16 cellular contexts compared by ENCODE assay signal in genomic region chr4:123631699-123632098, GRCh38.
A peak's percentile ranks its signal among the peaks of the same experiment; 100 is the strongest.
DNase-seq lines count a peak whose midpoint lies in the region; ATAC-seq, FAIRE-seq and TF ChIP-seq lines count a peak whose summit lies in the region.
"Had no signal": no experiment of that assay in that cellular context is flagged by ENCODE, and none has a peak within 500 bp of the region (broad histone marks: within the 10 kb centered on the region; RNA-seq: fewer than 3 reads in every experiment).

No MANE protein-coding gene starts in this region.

- no peaks in the 10 kb centered on the region for H3K27me3 ChIP-seq in GM12878 (replicated peaks in 1 of 2; ENCODE audit: control insufficient read depth in 2 of 2, insufficient read depth in 2 of 2, low read length in 1 of 2)
- H3K27me3 ChIP-seq: colonic mucosa, upper lobe of right lung had no signal

- no peaks in the 10 kb centered on the region for H3K4me1 ChIP-seq in GM12878 (ENCODE audit: control insufficient read depth, insufficient read depth, low read length)
- peaks cover 14% of the 10 kb centered on the region for H3K4me1 ChIP-seq in mesodermal cell (ENCODE audit: control insufficient read depth, insufficient read depth, low read length, poor library complexity, severe bottlenecking)
- H3K4me1 ChIP-seq: colonic mucosa, upper lobe of right lung had no signal

- H3K36me3 ChIP-seq in GM12878 (ENCODE audit: control insufficient read depth in 2 of 2, insufficient read depth in 2 of 2, low read length in 1 of 2) (no peaks in the 10 kb centered on the region), mesodermal cell (ENCODE audit: control insufficient read depth, insufficient read depth, low read length) (no peaks in the 10 kb centered on the region)
- H3K36me3 ChIP-seq: colonic mucosa, upper lobe of right lung had no signal

- no peak for TF ChIP-seq EP300 in GM12878 (IDR thresholded peaks at IDR 0.05; ENCODE audit: borderline replicate concordance in 1 of 2, control insufficient read depth in 1 of 2, low read depth in 2 of 2, low read length in 2 of 2)

- no peaks in the 10 kb centered on the region for H3K79me2 ChIP-seq in GM12878 (ENCODE audit: control insufficient read depth, insufficient read depth, low read length)

- RAD21 ChIA-PET in GM12878 (lab: Charles Lee; ENCODE audit: unreplicated experiment), result no interaction called here

- peaks cover 15% of the 10 kb centered on the region for H3K4me1 Mint-ChIP-seq in HFFc6 (ENCODE audit: low read depth)
- H3K4me1 Mint-ChIP-seq: activated naive CD4-positive, alpha-beta T cell treated with anti-CD3 and anti-CD28 coated beads, Interleukin-2, amount 50 U/mL, for 24 hours had no signal

- H3K27ac Mint-ChIP-seq in HFFc6, result peak overlapping the region; percentile 18; the same call in 1 of the 2 replicates
- H3K27ac Mint-ChIP-seq: activated naive CD4-positive, alpha-beta T cell treated with anti-CD3 and anti-CD28 coated beads, Interleukin-2, amount 50 U/mL, for 24 hours had no signal

- H3K4me3 ChIP-seq in GM12878 (no peak overlapping the region), mesodermal cell (ENCODE audit: extremely low read depth, insufficient read depth, low read length, poor library complexity, severe bottlenecking) (no peak overlapping the region)
- H3K4me3 ChIP-seq: colonic mucosa, upper lobe of right lung had no signal

- no peak for TF ChIP-seq CTCF in HFFc6 (IDR thresholded peaks at IDR 0.05)
- TF ChIP-seq CTCF in GM12878 (IDR thresholded peaks at IDR 0.05 in 2 of 3, conservative IDR thresholded peaks at IDR 0.05 in 1 of 3; ENCODE audit: control insufficient read depth in 2 of 3, extremely low read depth in 1 of 3, insufficient read depth in 1 of 3, low read depth in 3 of 3, low read length in 3 of 3), result no peak

- WGBS in GM12878 (ENCODE audit: insufficient coverage, insufficient replicate concordance, low lambda C conversion rate, missing lambda C conversion rate), result 37% methylated on average over 2 of the region's 2 CpGs
- 70% methylated on average over 1 of the region's 2 CpGs; no CpG with 5 or more reads in 1 of the 2 experiments for WGBS in mesodermal cell (ENCODE audit: insufficient coverage in 2 of 2), 2 experiments

- H3K9me3 ChIP-seq in GM12878 (replicated peaks; ENCODE audit: control insufficient read depth, insufficient read depth, low read length) (no peaks in the 10 kb centered on the region; the same call in 2 of the 3 replicates), mesodermal cell (ENCODE audit: control insufficient read depth, low read length) (no peaks in the 10 kb centered on the region)
- H3K9me3 ChIP-seq: colonic mucosa, upper lobe of right lung had no signal

- SMC1A ChIA-PET in GM12878 (lab: Charles Lee; ENCODE audit: uncharacterized antibody, unreplicated experiment), result no interaction called here

- in situ Hi-C loops in GM12878 (cut with MboI), result no loop called here

- no peak for TF ChIP-seq POLR2A in GM12878 (IDR thresholded peaks at IDR 0.05; ENCODE audit: low read depth, low read length)

- H3K4me3 Mint-ChIP-seq in HFFc6, result no peak overlapping the region
- H3K4me3 Mint-ChIP-seq: activated naive CD4-positive, alpha-beta T cell treated with anti-CD3 and anti-CD28 coated beads, Interleukin-2, amount 50 U/mL, for 24 hours had no signal

- FAIRE-seq in GM12878 (lab: Jason Lieb, UNC), result no peak
- FAIRE-seq: frontal cortex had no signal

- H3K9me3 Mint-ChIP-seq in HFFc6, result peaks cover 20% of the 10 kb centered on the region

- H2AFZ ChIP-seq in GM12878 (ENCODE audit: control insufficient read depth, low read depth, low read length), result no peak overlapping the region

- CTCF ChIA-PET in GM12878 (lab: Yijun Ruan, JAX), result no interaction called here

- no peak for TF ChIP-seq RAD21 in GM12878 (IDR thresholded peaks at IDR 0.05; ENCODE audit: insufficient read depth, low read depth, low read length)

- DNase-seq in A172 (ENCODE audit: low spot score) (peak; percentile 5), HFFc6 (peak; percentile 22), GM12878 (ENCODE audit: low read depth, low spot score) (no peak), activated T-cell treated with anti-CD3 and anti-CD28 coated beads for 4 hours (no peak)
- DNase-seq: colonic mucosa, DMS153, left colon, SHP77, upper lobe of right lung had no signal

- H3K9ac ChIP-seq in GM12878 (ENCODE audit: control insufficient read depth, insufficient read depth, low read length), result no peak overlapping the region

- peak; percentile 47 for ATAC-seq in GM12878
- ATAC-seq in GM21381 (IDR thresholded peaks at IDR 0.05; ENCODE audit: unreplicated experiment), result no peak
- no peak for ATAC-seq in HG02678 (IDR thresholded peaks at IDR 0.05; ENCODE audit: unreplicated experiment)
- no peak for ATAC-seq in GM19023 (IDR thresholded peaks at IDR 0.05; ENCODE audit: unreplicated experiment)
- ATAC-seq: left colon, upper lobe of right lung had no signal

- no peaks in the 10 kb centered on the region for H4K20me1 ChIP-seq in GM12878 (ENCODE audit: control insufficient read depth, insufficient read depth)

- no peak overlapping the region for H3K27ac ChIP-seq in GM12878 (ENCODE audit: control insufficient read depth, insufficient read depth)
- H3K27ac ChIP-seq in mesodermal cell (ENCODE audit: low read depth, low read length, severe bottlenecking), result peak overlapping the region; percentile 29
- H3K27ac ChIP-seq: colonic mucosa, HL-60, upper lobe of right lung had no signal

- POLR2A ChIA-PET in GM12878 (lab: Charles Lee), result no interaction called here

- H3K4me2 ChIP-seq in GM12878 (ENCODE audit: control insufficient read depth, insufficient read depth), result no peak overlapping the region

- intact Hi-C loops in GM12878 (cut with micrococcal nuclease; ENCODE audit: unreplicated experiment), result no loop called here

- BruUV-seq in GM12878 (replicated peaks; lab: Mats Ljungman, UMichigan), result no TSS peak

- H3K36me3 Mint-ChIP-seq in HFFc6 (ENCODE audit: low read depth), result peaks cover 17% of the 10 kb centered on the region
- H3K36me3 Mint-ChIP-seq: activated naive CD4-positive, alpha-beta T cell treated with anti-CD3 and anti-CD28 coated beads, Interleukin-2, amount 50 U/mL, for 24 hours had no signal

- H3K27me3 Mint-ChIP-seq in HFFc6 (ENCODE audit: insufficient read depth), result no peaks in the 10 kb centered on the region
- H3K27me3 Mint-ChIP-seq: activated naive CD4-positive, alpha-beta T cell treated with anti-CD3 and anti-CD28 coated beads, Interleukin-2, amount 50 U/mL, for 24 hours had no signal

TF ChIP-seq in GM12878, 131 proteins besides CTCF, POLR2A, EP300 and RAD21:
- TF ChIP-seq BRCA1 (IDR thresholded peaks at IDR 0.05; ENCODE audit: low read depth, low read length) (no peak), ZBTB33 (IDR thresholded peaks at IDR 0.05) (no peak), EED (IDR thresholded peaks at IDR 0.05; ENCODE audit: low read depth) (no peak), ATF3 (IDR thresholded peaks at IDR 0.05; ENCODE audit: borderline replicate concordance, extremely low read depth, low read depth, low read length) (no peak), ZNF274 (IDR thresholded peaks at IDR 0.05; ENCODE audit: insufficient read depth, insufficient read length) (no peak)

Comparison
In these comparisons a context has a peak if more than half of its experiments do, and no peak if none do; other contexts are left out.
1. DNase-seq: peak in A172 (single experiment) and HFFc6 (single experiment); none in GM12878 (single experiment) and activated T-cell treated with anti-CD3 and anti-CD28 coated beads for 4 hours (single experiment).